ENCODE assay signal across 9 cellular contexts in genomic region chr17:63497708-63498483, GRCh38. TPM values are rescaled to one million over a fixed set of nuclear protein-coding genes. Genes with fewer than 3 reads are reported as not detected.
DNase-seq lines count a peak whose midpoint lies in the region; ATAC-seq and TF ChIP-seq lines count a peak whose summit lies in the region.
"Had no signal": no experiment of that assay in that cellular context is flagged by ENCODE, and none has a peak within 500 bp of the region (broad histone marks: within the 10 kb centered on the region; RNA-seq: fewer than 3 reads in every experiment).

No MANE protein-coding gene starts in this region.

- no peaks in the 10 kb centered on the region for H3K9me3 ChIP-seq in IMR-90 (ENCODE audit: control insufficient read depth, insufficient read depth, low read length)
- H3K9me3 ChIP-seq in left lung = no peaks in the 10 kb centered on the region

- H3K4ac ChIP-seq in IMR-90 (ENCODE audit: low read depth, low read length) = peak overlapping the region; percentile 98

- H2AK9ac ChIP-seq in IMR-90 (replicated peaks; ENCODE audit: low read depth, low read length, poor library complexity) = peak overlapping the region; percentile 66

- H2AK5ac ChIP-seq in IMR-90 (ENCODE audit: low read depth, low read length) = peak overlapping the region; percentile 97

- H3K4me1 ChIP-seq in IMR-90 (ENCODE audit: control insufficient read depth, insufficient read depth, low read length) = peaks cover 27% of the 10 kb centered on the region
- peaks cover 0 to 9% of the 10 kb centered on the region in 2 donors for H3K4me1 ChIP-seq in left lung

- H3K36me3 ChIP-seq in IMR-90 (ENCODE audit: control insufficient read depth, insufficient read depth, low read length) = no peaks in the 10 kb centered on the region
- no peaks in the 10 kb centered on the region for H3K36me3 ChIP-seq in left lung

- in situ Hi-C loops in IMR-90 (cut with MboI; ENCODE audit: low sequenced_read_pairs) = no loop called here

- ATAC-seq in IMR-90 (ENCODE audit: low read depth) = no peak; the same call in 1 of the 2 replicates
- peak; percentile 70 for ATAC-seq in SK-N-SH treated with all-trans-retinoic acid at 6 μM for 48 hours
- no peak for ATAC-seq in left lung
- no peak for ATAC-seq in HG02763 (IDR thresholded peaks at IDR 0.05; ENCODE audit: unreplicated experiment)
- no peak for ATAC-seq in HG03045 (IDR thresholded peaks at IDR 0.05; ENCODE audit: unreplicated experiment)
- ATAC-seq in GM21786 (IDR thresholded peaks at IDR 0.05; ENCODE audit: unreplicated experiment) = no peak

- 0 out of 2 replicates have a peak overlapping the region, but pooled peaks have one; percentile 1 for H3K9ac ChIP-seq in IMR-90 (ENCODE audit: low read depth, low read length)

- H4K91ac ChIP-seq in IMR-90 (ENCODE audit: insufficient read depth, low read depth, low read length) = peak overlapping the region; percentile 91

- H3K9me1 ChIP-seq in IMR-90 (ENCODE audit: insufficient read depth, low read length) = peaks cover 24% of the 10 kb centered on the region

- no TSS peak for BruUV-seq in IMR-90 (replicated peaks; lab: Mats Ljungman, UMichigan)

- peak overlapping the region; percentile 91 for H2BK5ac ChIP-seq in IMR-90 (ENCODE audit: low read depth, low read length, poor library complexity, severe bottlenecking)

- peak overlapping the region; percentile 92 for H3K56ac ChIP-seq in IMR-90 (ENCODE audit: extremely low read depth, insufficient read depth, low read length)

- WGBS in IMR-90 (ENCODE audit: extremely low coverage in 2 of 2, insufficient read length in 1 of 2), 2 experiments = 75% methylated on average over 10 of the region's 16 CpGs; no CpG with 5 or more reads in 1 of the 2 experiments

- H3K4me2 ChIP-seq in IMR-90 (ENCODE audit: low read depth, low read length) = no peak overlapping the region

- peaks cover 0 to 2% of the 10 kb centered on the region in 2 experiments; a peak in 1 of 4 replicates for H3K79me1 ChIP-seq in IMR-90 (ENCODE audit: low read depth in 1 of 2, low read length in 2 of 2)

- TF ChIP-seq RAD21 in IMR-90 (IDR thresholded peaks at IDR 0.05; ENCODE audit: low read length) = no peak

- dilution Hi-C loops in IMR-90 (cut with HindIII; ENCODE audit: low sequenced_read_pairs, unreplicated experiment) = no loop called here

- peak overlapping the region; percentile 83; the same call in 1 of the 2 replicates for H3K23ac ChIP-seq in IMR-90 (ENCODE audit: low read depth, low read length)

- peak overlapping the region; percentile 98 for H2BK120ac ChIP-seq in IMR-90 (ENCODE audit: low read depth, low read length)

- H3K27ac ChIP-seq in IMR-90 (ENCODE audit: insufficient read depth, low read length) (peak overlapping the region; percentile 79), left lung (peak overlapping the region; percentile 48 to 56)

- peak overlapping the region; percentile 80 for H3K14ac ChIP-seq in IMR-90 (replicated peaks; ENCODE audit: low read depth, low read length)

- no peak for TF ChIP-seq POLR2A in IMR-90 (IDR thresholded peaks at IDR 0.05; ENCODE audit: low read depth, low read length)

- peak overlapping the region; percentile 49 for H3K18ac ChIP-seq in IMR-90 (ENCODE audit: low read depth, low read length)

- H4K5ac ChIP-seq in IMR-90 (ENCODE audit: low read depth, low read length) = peak overlapping the region; percentile 55; the same call in 1 of the 2 replicates

- H4K8ac ChIP-seq in IMR-90 (ENCODE audit: low read depth in 2 of 2, low read length in 2 of 2) = peak overlapping the region; percentile 39 to 98

- no peak overlapping the region for H3K4me3 ChIP-seq in IMR-90 (ENCODE audit: insufficient read depth, low read depth, low read length)
- H3K4me3 ChIP-seq in left lung = no peak overlapping the region

- no peaks in the 10 kb centered on the region for H4K20me1 ChIP-seq in IMR-90 (ENCODE audit: insufficient read depth, low read length)

- DNase-seq in DMS79 treated with DMSO at 0.1 percent for 48 hours (lab: John Stamatoyannopoulos, UW) (peak; percentile 43), IMR-90 (peak; percentile 13), left lung (no peak), DMS114 treated with DMSO at 0.1 percent for 48 hours (lab: John Stamatoyannopoulos, UW; ENCODE audit: unreplicated experiment) (no peak)
- DNase-seq: cerebellar nuclear complex had no signal

- peak overlapping the region; percentile 50 for H2AFZ ChIP-seq in IMR-90 (replicated peaks; ENCODE audit: low read length, poor library complexity)

- H2BK20ac ChIP-seq in IMR-90 (ENCODE audit: low read depth, low read length) = peak overlapping the region; percentile 97

- TF ChIP-seq CTCF in IMR-90 (conservative IDR thresholded peaks at IDR 0.05; ENCODE audit: low read depth, low read length) (peak; percentile 26), left lung (IDR thresholded peaks at IDR 0.05) (no peak)

- intact Hi-C loops in IMR-90 (cut with micrococcal nuclease) (no loop called here), left lung (cut with DNase I) (no loop called here)

- CTCF ChIA-PET in IMR-90 (lab: Yijun Ruan, JAX) = no interaction called here

- H2BK15ac ChIP-seq in IMR-90 (ENCODE audit: low read depth, low read length) = peak overlapping the region; percentile 74

- H3K27me3 ChIP-seq in IMR-90 (ENCODE audit: control insufficient read depth, insufficient read depth, low read length) (no peaks in the 10 kb centered on the region), left lung (no peaks in the 10 kb centered on the region)

- POLR2A ChIA-PET in IMR-90 (lab: Charles Lee; ENCODE audit: unreplicated experiment) = interaction anchor here (0.6 to 0.8 kb wide), 3 partner anchors 16 to 694 kb away, joined by 3 read pairs; no protein-coding TSS in a partner anchor

TF ChIP-seq in IMR-90, 13 proteins besides CTCF, POLR2A, EP300 and RAD21 (continues in another document):
- TF ChIP-seq ELK1 (IDR thresholded peaks at IDR 0.05; ENCODE audit: borderline replicate concordance, low read depth, low read length) (no peak), RFX5 (IDR thresholded peaks at IDR 0.05; ENCODE audit: low read depth, low read length) (no peak), FOS (IDR thresholded peaks at IDR 0.05; ENCODE audit: low read depth, low read length) (no peak), SMC3 (IDR thresholded peaks at IDR 0.05; ENCODE audit: low read depth, low read length) (no peak), BHLHE40 (IDR thresholded peaks at IDR 0.05; ENCODE audit: low read depth, low read length) (no peak), NFE2L2 (IDR thresholded peaks at IDR 0.05; ENCODE audit: low read depth, low read length) (no peak), MAZ (IDR thresholded peaks at IDR 0.05; ENCODE audit: borderline replicate concordance, low read depth, low read length) (no peak), MXI1 (IDR thresholded peaks at IDR 0.05; ENCODE audit: borderline replicate concordance, low read depth, low read length) (no peak)

TF ChIP-seq in SK-N-SH treated with all-trans-retinoic acid at 6 μM for 48 hours, 23 proteins besides CTCF, POLR2A, EP300 and RAD21 (continues in another document):
- TF ChIP-seq TCF4 (CRISPR knock-in tag; IDR thresholded peaks at IDR 0.05; ENCODE audit: borderline replicate concordance) (no peak), TOX (CRISPR knock-in tag; IDR thresholded peaks at IDR 0.05; ENCODE audit: borderline replicate concordance) (no peak), CREB5 (CRISPR knock-in tag; IDR thresholded peaks at IDR 0.05; ENCODE audit: low read depth) (no peak), ARNTL (CRISPR knock-in tag; IDR thresholded peaks at IDR 0.05; ENCODE audit: borderline replicate concordance, low read depth) (no peak), CSRNP3 (CRISPR knock-in tag; IDR thresholded peaks at IDR 0.05) (no peak), OSR1 (CRISPR knock-in tag; IDR thresholded peaks at IDR 0.05) (no peak)

RNA-seq across cellular contexts. Expression of gene ACE, which starts 21.0 kb away (rescaled TPM):
- total RNA-seq in IMR-90 (2012; rRNA removed) (1.4 TPM in 2 replicates), left lung (10 to 100 TPM; 51.2 to 68.9 TPM)
- polyA plus RNA-seq in IMR-90 (2012; rRNA removed) = 3.5 and 5.8 TPM in 2 replicates
- 4.0 and 5.5 TPM in 2 replicates for polyA plus RNA-seq in IMR-90 (2012; cell fraction: cytosol; rRNA removed)
- 10.1 and 21.1 TPM in 2 replicates for polyA plus RNA-seq in IMR-90 (2012; cell fraction: nucleus; rRNA removed; ENCODE audit: low replicate concordance)

RNA-seq across cellular contexts. Expression of gene KCNH6, which starts 25.3 kb away (rescaled TPM):
- 0.18 and 0.28 TPM in 2 replicates for total RNA-seq in IMR-90 (2012; rRNA removed)
- 0.17 and 0.32 TPM in 2 replicates for polyA plus RNA-seq in IMR-90 (2012; rRNA removed)
- 0.17 and 0.26 TPM in 2 replicates for polyA plus RNA-seq in IMR-90 (2012; cell fraction: cytosol; rRNA removed)
- polyA plus RNA-seq in IMR-90 (2012; cell fraction: nucleus; rRNA removed; ENCODE audit: low replicate concordance) = 0.34 and 1.2 TPM in 2 replicates
- total RNA-seq in left lung = under 1 TPM; 0.41 to 0.71 TPM

RNA-seq across cellular contexts. Expression of gene CYB561, which starts 51.8 kb away (rescaled TPM):
- total RNA-seq in IMR-90 (2012; rRNA removed) = 1.1 and 2.5 TPM in 2 replicates
- polyA plus RNA-seq in IMR-90 (2012; rRNA removed) = 3.0 and 3.8 TPM in 2 replicates
- 1.8 and 5.0 TPM in 2 replicates for polyA plus RNA-seq in IMR-90 (2012; cell fraction: cytosol; rRNA removed)
- polyA plus RNA-seq in IMR-90 (2012; cell fraction: nucleus; rRNA removed; ENCODE audit: low replicate concordance) = 2.9 and 8.1 TPM in 2 replicates
- 10 to 100 TPM; 70.7 to 76.4 TPM for total RNA-seq in left lung

RNA-seq across cellular contexts. Expression of gene DCAF7, which starts 52.4 kb away (rescaled TPM):
- 31.4 and 40.9 TPM in 2 replicates for total RNA-seq in IMR-90 (2012; rRNA removed)
- polyA plus RNA-seq in IMR-90 (2012; rRNA removed) = 52.4 and 52.8 TPM in 2 replicates
- 27.7 and 39.4 TPM in 2 replicates for polyA plus RNA-seq in IMR-90 (2012; cell fraction: cytosol; rRNA removed)
- polyA plus RNA-seq in IMR-90 (2012; cell fraction: nucleus; rRNA removed; ENCODE audit: low replicate concordance) = 31.4 and 38.7 TPM in 2 replicates
- total RNA-seq in left lung = 10 to 100 TPM; 83.7 to 86.0 TPM

Comparison
In these comparisons a context has a peak if more than half of its experiments do, and no peak if none do; other contexts are left out.
1. DNase-seq: peak in DMS79 treated with DMSO at 0.1 percent for 48 hours (single experiment) and IMR-90 (single experiment); none in left lung (0 of 2) and DMS114 treated with DMSO at 0.1 percent for 48 hours (single experiment).
2. RNA of gene ACE, which starts 21.0 kb away (total RNA-seq): 51.2 to 68.9 TPM in left lung; 1.4 TPM in IMR-90; every median in the first group is over 10 times any median in the second.
3. RNA of gene CYB561, which starts 51.8 kb away (total RNA-seq): 70.7 to 76.4 TPM in left lung; 1.1 to 2.5 TPM in IMR-90; every median in the first group is over 10 times any median in the second.